Comparison of ENCODE assay signal across 9 cellular contexts in the genomic region with DNA sequence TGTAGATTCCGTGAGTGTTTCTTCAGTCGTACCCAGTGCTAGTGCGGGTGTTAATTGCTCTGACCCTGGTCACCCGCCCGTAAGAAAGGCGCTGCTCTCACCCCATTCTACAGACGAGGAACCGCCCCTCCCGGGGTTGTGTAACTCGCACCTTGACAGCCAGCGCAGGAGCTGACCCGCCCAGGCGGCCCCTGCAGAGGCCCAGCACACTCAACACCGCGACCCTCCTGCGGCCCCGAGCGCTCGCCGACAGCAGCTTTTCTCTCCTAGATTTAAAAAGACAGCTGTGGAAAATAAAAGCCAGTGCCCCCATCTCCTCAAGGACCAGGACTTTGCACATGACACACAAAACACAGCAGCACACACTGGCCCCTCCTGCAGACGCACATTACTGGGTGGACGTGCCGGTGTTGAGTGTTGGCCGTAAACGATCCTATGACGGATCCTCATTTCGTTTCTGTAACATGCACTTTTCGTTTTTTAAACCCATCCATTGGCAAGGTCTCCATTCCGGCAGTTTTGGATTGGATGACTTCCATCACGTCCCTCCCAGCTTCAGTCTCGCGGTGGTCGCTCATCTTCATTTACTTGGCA. TPM values are rescaled to one million over a fixed set of nuclear protein-coding genes. Genes with fewer than 3 reads are reported as not detected.
A peak's percentile ranks its signal among the peaks of the same experiment; 100 is the strongest.
DNase-seq lines count a peak whose midpoint lies in the region; ATAC-seq, FAIRE-seq and TF ChIP-seq lines count a peak whose summit lies in the region.
"Had no signal": no experiment of that assay in that cellular context is flagged by ENCODE, and none has a peak within 500 bp of the region (broad histone marks: within the 10 kb centered on the region; RNA-seq: fewer than 3 reads in every experiment).

No MANE protein-coding gene starts in this region.

- peaks cover 64% of the 10 kb centered on the region for H3K4me1 Mint-ChIP-seq in activated CD8-positive, alpha-beta T cell treated with anti-CD3 and anti-CD28 coated beads for 36 hours (ENCODE audit: low read depth)

- H3K4me3 ChIP-seq in AG04449 (ENCODE audit: low read depth, low read length): peak overlapping the region; percentile 43
- H3K4me3 ChIP-seq in iPS-18a (ENCODE audit: low read length): peak overlapping the region; percentile 81

- TF ChIP-seq CTCF in AG04449 (IDR thresholded peaks at IDR 0.05; ENCODE audit: insufficient read depth, low read length, missing control alignments) (no peak), D721Med (IDR thresholded peaks at IDR 0.05; ENCODE audit: insufficient read depth, missing control alignments) (no peak)
- no peak for TF ChIP-seq CTCF in activated CD8-positive, alpha-beta T cell treated with anti-CD3 and anti-CD28 coated beads for 36 hours (IDR thresholded peaks at IDR 0.05)

- H3K9me3 ChIP-seq in iPS-18a (ENCODE audit: control insufficient read depth, low read depth, low read length): no peaks in the 10 kb centered on the region

- H3K36me3 Mint-ChIP-seq in activated CD8-positive, alpha-beta T cell treated with anti-CD3 and anti-CD28 coated beads for 36 hours (ENCODE audit: low read depth): no peaks in the 10 kb centered on the region

- H3K27ac ChIP-seq in iPS-18a (ENCODE audit: low read length): no peak overlapping the region

- no peak for FAIRE-seq in D721Med (lab: Jason Lieb, UNC)

- no peak overlapping the region for H3K9ac ChIP-seq in iPS-18a (ENCODE audit: low read length)

- ATAC-seq in GM21381 (IDR thresholded peaks at IDR 0.05; ENCODE audit: unreplicated experiment): peak; percentile 11
- ATAC-seq in activated CD8-positive, alpha-beta T cell treated with anti-CD3 and anti-CD28 coated beads for 36 hours: no peak
- no peak for ATAC-seq in GM19455 (IDR thresholded peaks at IDR 0.05; ENCODE audit: unreplicated experiment)

- H3K4me1 ChIP-seq in iPS-18a (ENCODE audit: control insufficient read depth, low read depth, low read length): peaks cover 13% of the 10 kb centered on the region

- no peaks in the 10 kb centered on the region for H3K9me3 Mint-ChIP-seq in activated CD8-positive, alpha-beta T cell treated with anti-CD3 and anti-CD28 coated beads for 36 hours

- DNase-seq in AG04449 (ENCODE audit: low read depth, low spot score) (no peak), D721Med (ENCODE audit: insufficient read length, low spot score) (no peak), OCI-M1 (lab: John Stamatoyannopoulos, UW) (no peak), NCI-H1092 treated with DMSO at 0.1 percent for 48 hours (lab: John Stamatoyannopoulos, UW) (no peak)
- DNase-seq in activated CD8-positive, alpha-beta T cell treated with anti-CD3 and anti-CD28 coated beads for 36 hours: no peak
- DNase-seq: NCI-H526 treated with DMSO at 0.1 percent for 48 hours had no signal

- peaks cover 53% of the 10 kb centered on the region for H3K27me3 ChIP-seq in iPS-18a (ENCODE audit: control insufficient read depth, insufficient read depth, low read length)

- CTCF ChIA-PET in AG04449 (lab: Yijun Ruan, JAX): interaction anchor here (0.8 to 2.3 kb wide), 2 partner anchors 14 to 15 kb away, joined by 3 to 11 read pairs; no protein-coding TSS in a partner anchor
- CTCF ChIA-PET in activated CD8-positive, alpha-beta T cell treated with anti-CD3 and anti-CD28 coated beads for 36 hours (lab: Charles Lee): interaction anchor here (1.2 to 1.7 kb wide), 2 partner anchors 14 to 37 kb away, joined by 8 read pairs; no protein-coding TSS in a partner anchor

- H3K4me3 Mint-ChIP-seq in activated CD8-positive, alpha-beta T cell treated with anti-CD3 and anti-CD28 coated beads for 36 hours: peak overlapping the region; percentile 63

- no peaks in the 10 kb centered on the region for H3K36me3 ChIP-seq in iPS-18a (ENCODE audit: control insufficient read depth, low read depth, low read length)

- POLR2A ChIA-PET in AG04449 (lab: Yijun Ruan, JAX): no interaction called here
- POLR2A ChIA-PET in activated CD8-positive, alpha-beta T cell treated with anti-CD3 and anti-CD28 coated beads for 36 hours (lab: Charles Lee): interaction anchor here (0.6 to 1.2 kb wide), 6 partner anchors 9 to 52 kb away, joined by 3 to 6 read pairs (median 3); no protein-coding TSS in a partner anchor

- intact Hi-C loops in activated CD8-positive, alpha-beta T cell treated with anti-CD3 and anti-CD28 coated beads for 36 hours (cut with micrococcal nuclease): no loop called here

- H3K27ac Mint-ChIP-seq in activated CD8-positive, alpha-beta T cell treated with anti-CD3 and anti-CD28 coated beads for 36 hours: no peak overlapping the region

- H3K27me3 Mint-ChIP-seq in activated CD8-positive, alpha-beta T cell treated with anti-CD3 and anti-CD28 coated beads for 36 hours: peaks cover 65% of the 10 kb centered on the region

RNA-seq across cellular contexts. Expression of gene OR2V2, which starts 22.9 kb away (rescaled TPM):
- not detected for total RNA-seq in activated CD8-positive, alpha-beta T cell treated with anti-CD3 and anti-CD28 coated beads for 36 hours

RNA-seq across cellular contexts. Expression of gene TRIM7, which starts 34.7 kb away (rescaled TPM):
- 1 to 10 TPM; 1.1 to 3.0 TPM for total RNA-seq in activated CD8-positive, alpha-beta T cell treated with anti-CD3 and anti-CD28 coated beads for 36 hours

RNA-seq across cellular contexts. Expression of gene OR2V1, which starts 39.4 kb away (rescaled TPM):
- not detected for total RNA-seq in activated CD8-positive, alpha-beta T cell treated with anti-CD3 and anti-CD28 coated beads for 36 hours

RNA-seq across cellular contexts. Expression of gene TRIM41, which starts 52.7 kb away (rescaled TPM):
- total RNA-seq in activated CD8-positive, alpha-beta T cell treated with anti-CD3 and anti-CD28 coated beads for 36 hours: 10 to 100 TPM; 30.6 to 31.5 TPM
